16 cellular contexts compared by ENCODE assay signal in the genomic region with DNA sequence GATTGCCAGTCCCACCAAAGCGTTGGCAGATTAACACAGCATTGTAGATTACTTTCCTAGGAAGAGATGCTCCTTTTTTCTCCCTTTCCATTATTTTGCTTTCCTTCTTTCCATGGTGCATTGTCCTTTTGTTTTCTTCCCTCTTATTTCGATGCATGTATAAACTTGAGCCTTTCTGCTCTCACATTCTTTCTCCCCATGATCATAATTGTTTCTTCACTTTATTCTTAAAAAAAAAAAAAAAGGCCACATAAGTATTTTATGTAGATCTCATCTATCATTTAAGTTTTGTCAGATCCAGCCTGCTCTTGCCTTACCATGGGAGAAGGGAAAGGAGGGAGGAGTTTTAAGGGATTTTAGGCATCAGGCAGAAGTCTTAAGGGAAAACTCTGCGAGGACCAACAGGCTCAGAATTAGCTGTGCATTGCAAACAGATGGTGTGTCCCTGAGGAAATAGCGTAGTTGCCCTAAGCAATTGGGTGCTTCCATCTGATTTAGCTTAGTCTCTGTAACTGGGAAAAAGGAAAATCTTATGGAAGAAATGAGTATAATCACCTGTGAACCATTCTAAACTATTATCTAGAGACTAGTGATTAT. TPM values are rescaled to one million over a fixed set of nuclear protein-coding genes. Genes with fewer than 3 reads are reported as not detected.
A peak's percentile ranks its signal among the peaks of the same experiment; 100 is the strongest.
DNase-seq lines count a peak whose midpoint lies in the region; ATAC-seq and TF ChIP-seq lines count a peak whose summit lies in the region.
"Had no signal": no experiment of that assay in that cellular context is flagged by ENCODE, and none has a peak within 500 bp of the region (broad histone marks: within the 10 kb centered on the region; RNA-seq: fewer than 3 reads in every experiment).

No MANE protein-coding gene starts in this region.

- DNase-seq in DMS 273 treated with DMSO at 0.1 percent for 48 hours (lab: John Stamatoyannopoulos, UW), result peak; percentile 69
- DNase-seq in NCI-H524 treated with DMSO at 0.1 percent for 48 hours (lab: John Stamatoyannopoulos, UW), result peak; percentile 92
- no peak for DNase-seq in effector memory CD8-positive, alpha-beta T cell
- DNase-seq in neural progenitor cell (ENCODE audit: low spot score), result peak; percentile 39
- DNase-seq in hypothalamus (lab: John Stamatoyannopoulos, UW), result no peak
- DNase-seq: amniotic stem cell, KBM-7, SHP77 treated with DMSO at 0.1 percent for 48 hours, spleen, T-helper 2 cell, testis had no signal

- H3K27me3 ChIP-seq in neural progenitor cell, result no peaks in the 10 kb centered on the region
- H3K27me3 ChIP-seq: gastroesophageal sphincter, spleen, testis had no signal

- no peaks in the 10 kb centered on the region for H3K9me3 ChIP-seq in neural progenitor cell (ENCODE audit: low read depth)
- H3K9me3 ChIP-seq: gastroesophageal sphincter, HAP-1, prostate gland, spleen, testis had no signal

- H3K27ac ChIP-seq in neural progenitor cell, result peak overlapping the region; percentile 55
- H3K27ac ChIP-seq: prostate gland, spleen, testis had no signal

- H3K36me3 ChIP-seq in neural progenitor cell, result no peaks in the 10 kb centered on the region
- H3K36me3 ChIP-seq: gastroesophageal sphincter, HAP-1, prostate gland, spleen had no signal

- no peak overlapping the region for H3K9ac ChIP-seq in neural progenitor cell

- no peak overlapping the region for H3K4me3 Mint-ChIP-seq in effector memory CD8-positive, alpha-beta T cell
- no peak overlapping the region for H3K4me3 Mint-ChIP-seq in neural progenitor cell

- H2AFZ ChIP-seq in neural progenitor cell (replicated peaks), result no peak overlapping the region

- no peak for ATAC-seq in effector memory CD8-positive, alpha-beta T cell (replicated peaks)
- no peak for ATAC-seq in GM21447 (IDR thresholded peaks at IDR 0.05; ENCODE audit: unreplicated experiment)
- no peak for ATAC-seq in activated CD4-positive, CD25-positive, alpha-beta regulatory T cell treated with anti-CD3 and anti-CD28 coated beads, Interleukin-2, amount 50 U/mL, for 24 hours
- ATAC-seq: gastroesophageal sphincter had no signal

- TF ChIP-seq CTCF in neural progenitor cell (IDR thresholded peaks at IDR 0.05), result no peak

- peak overlapping the region; percentile 20 for H3K4me3 ChIP-seq in neural progenitor cell
- H3K4me3 ChIP-seq: gastroesophageal sphincter, HAP-1, prostate gland, spleen, testis had no signal

- H3K27me3 Mint-ChIP-seq in effector memory CD8-positive, alpha-beta T cell, result no peaks in the 10 kb centered on the region
- no peaks in the 10 kb centered on the region for H3K27me3 Mint-ChIP-seq in neural progenitor cell (ENCODE audit: insufficient read depth, low read depth)

- peaks cover 96% of the 10 kb centered on the region for H4K20me1 ChIP-seq in neural progenitor cell (ENCODE audit: low read depth)

- H3K36me3 Mint-ChIP-seq in effector memory CD8-positive, alpha-beta T cell (ENCODE audit: insufficient read depth), result peaks cover 13% of the 10 kb centered on the region
- peaks cover 42% of the 10 kb centered on the region for H3K36me3 Mint-ChIP-seq in neural progenitor cell

- H3K79me2 ChIP-seq in neural progenitor cell (ENCODE audit: low read depth), result peaks cover 100% of the 10 kb centered on the region

- H3K9me3 Mint-ChIP-seq in effector memory CD8-positive, alpha-beta T cell, result no peaks in the 10 kb centered on the region
- peaks cover 43% of the 10 kb centered on the region for H3K9me3 Mint-ChIP-seq in neural progenitor cell

- peaks cover 50% of the 10 kb centered on the region for H3K4me1 ChIP-seq in neural progenitor cell
- H3K4me1 ChIP-seq: prostate gland had no signal

- H3K4me1 Mint-ChIP-seq in effector memory CD8-positive, alpha-beta T cell (ENCODE audit: low read depth in 2 of 2), result peaks cover 68 to 80% of the 10 kb centered on the region in 2 donors
- peaks cover 12% of the 10 kb centered on the region for H3K4me1 Mint-ChIP-seq in neural progenitor cell

- peaks cover 31% of the 10 kb centered on the region for H3F3A ChIP-seq in neural progenitor cell (ENCODE audit: low read depth)

- peak overlapping the region; percentile 1 to 33 for H3K27ac Mint-ChIP-seq in effector memory CD8-positive, alpha-beta T cell
- H3K27ac Mint-ChIP-seq in neural progenitor cell, result no peak overlapping the region

- H3K4me2 ChIP-seq in neural progenitor cell, result peak overlapping the region; percentile 56

RNA-seq across cellular contexts. Expression of a gene that starts 11.1 kb away (rescaled TPM):
- 86.8 and 138 TPM in 2 replicates for total RNA-seq in neural progenitor cell (ENCODE audit: low replicate concordance)

Comparison
In these comparisons a context has a peak if more than half of its experiments do, and no peak if none do; other contexts are left out.
1. DNase-seq: peak in DMS 273 treated with DMSO at 0.1 percent for 48 hours (single experiment), NCI-H524 treated with DMSO at 0.1 percent for 48 hours (single experiment) and neural progenitor cell (single experiment); none in effector memory CD8-positive, alpha-beta T cell (0 of 3) and hypothalamus (0 of 51).